8 cellular contexts compared by ENCODE assay signal in the genomic region with DNA sequence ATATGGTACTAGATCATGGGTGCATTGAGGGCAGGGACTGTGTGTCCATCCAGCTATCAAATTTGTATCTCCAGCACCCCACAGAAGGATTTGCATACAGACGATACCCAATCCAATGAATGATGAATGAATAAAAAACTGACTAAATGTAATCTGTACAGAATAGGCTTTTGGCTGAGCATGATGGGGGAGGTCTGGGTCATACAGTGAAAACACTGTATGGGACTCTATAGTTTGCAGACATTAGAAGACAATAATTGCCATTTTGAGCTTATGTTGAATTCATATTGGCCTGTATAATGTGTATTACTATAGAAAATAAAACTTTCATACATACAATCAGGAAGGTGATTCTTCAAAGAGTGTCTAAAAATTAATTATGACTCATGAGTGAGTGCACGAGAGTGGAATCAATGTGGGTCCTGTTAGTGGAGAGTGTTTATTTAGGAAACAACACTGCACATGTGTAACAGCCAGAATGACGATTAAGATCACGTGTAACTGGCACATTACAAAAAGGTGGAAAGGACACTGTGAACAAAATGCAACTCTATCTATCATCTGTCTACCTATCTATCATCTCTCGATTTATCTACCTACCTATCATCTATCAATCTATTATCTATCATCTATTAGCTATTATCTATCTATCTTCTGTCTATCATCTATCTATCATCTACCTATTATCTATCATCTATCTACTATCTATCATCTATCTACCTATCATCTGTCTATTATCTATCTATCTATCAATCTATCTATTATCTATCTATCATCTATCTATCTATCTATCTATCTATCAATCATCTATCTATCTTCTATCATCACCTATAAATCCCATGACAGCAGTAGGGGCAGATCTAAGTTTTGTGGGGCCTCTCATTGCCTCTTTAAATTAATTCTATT.
DNase-seq lines count a peak whose midpoint lies in the region; ATAC-seq and TF ChIP-seq lines count a peak whose summit lies in the region.

No MANE protein-coding gene starts in this region.

- H3K4me1 Mint-ChIP-seq in MCF 10A (ENCODE audit: insufficient read depth, unreplicated experiment) (peaks cover 58% of the 10 kb centered on the region), nephron progenitor cell (peaks cover 42% of the 10 kb centered on the region)

- BruUV-seq in MCF 10A (replicated peaks; lab: Mats Ljungman, UMichigan) = TSS peak; percentile 58

- peak; percentile 11 for ATAC-seq in GM18502 (IDR thresholded peaks at IDR 0.05; ENCODE audit: poor library complexity, unreplicated experiment)
- peak; percentile 13 for ATAC-seq in HG03432 (IDR thresholded peaks at IDR 0.05; ENCODE audit: unreplicated experiment)

- DNase-seq in MCF 10A (ENCODE audit: unreplicated experiment) = no peak
- no peak for DNase-seq in nephron progenitor cell
- no peak for DNase-seq in activated CD8-positive, alpha-beta memory T cell treated with anti-CD3 and anti-CD28 coated beads, Interleukin-2, amount 50 U/mL, for 4 hours
- DNase-seq in NCI-H146 (lab: John Stamatoyannopoulos, UW) = no peak
- DNase-seq in SK-N-DZ (ENCODE audit: low spot score) = no peak
- no peak for DNase-seq in GM10266 (ENCODE audit: extremely low spot score)

- H3K9me3 Mint-ChIP-seq in MCF 10A (ENCODE audit: unreplicated experiment) (peaks cover 5% of the 10 kb centered on the region), nephron progenitor cell (peaks cover 28% of the 10 kb centered on the region)

- H3K36me3 Mint-ChIP-seq in MCF 10A (ENCODE audit: insufficient read depth, unreplicated experiment) = no peaks in the 10 kb centered on the region
- H3K36me3 Mint-ChIP-seq in nephron progenitor cell (ENCODE audit: low read depth) = peaks cover 15% of the 10 kb centered on the region

- no peaks in the 10 kb centered on the region for H3K27me3 Mint-ChIP-seq in MCF 10A (ENCODE audit: insufficient read depth, unreplicated experiment)
- H3K27me3 Mint-ChIP-seq in nephron progenitor cell (ENCODE audit: low read depth, poor library complexity) = peaks cover 3% of the 10 kb centered on the region

- CTCF ChIA-PET in MCF 10A (lab: Yijun Ruan, JAX) = interaction anchor here (0.6 to 2.1 kb wide), 11 partner anchors 8 to 643 kb away, joined by 3 to 16 read pairs (median 5); partner anchors contain the start of gene TLR1

- intact Hi-C loops in MCF 10A (cut with micrococcal nuclease) = loop anchor here (2.0 kb wide), 1 partner anchor 29 kb away; no protein-coding TSS in a partner anchor

- H3K27ac Mint-ChIP-seq in MCF 10A (ENCODE audit: low read depth, unreplicated experiment) (peak overlapping the region; percentile 97), nephron progenitor cell (peak overlapping the region; percentile 90)

- POLR2A ChIA-PET in MCF 10A (lab: Yijun Ruan, JAX) = interaction anchor here (0.6 to 3.1 kb wide), 21 partner anchors 8 to 522 kb away, joined by 3 to 20 read pairs (median 4); partner anchors contain the start of gene PGM2

- TF ChIP-seq CTCF in MCF 10A (IDR thresholded peaks at IDR 0.05; ENCODE audit: unreplicated experiment) (no peak), nephron progenitor cell (IDR thresholded peaks at IDR 0.05) (no peak), GM10266 (IDR thresholded peaks at IDR 0.05; ENCODE audit: control insufficient read depth, insufficient read depth, low read depth, missing control alignments) (no peak)

- H3K4me3 Mint-ChIP-seq in MCF 10A (ENCODE audit: unreplicated experiment) (peak overlapping the region; percentile 35), nephron progenitor cell (no peak overlapping the region)
